8 cellular contexts compared by ENCODE assay signal in the genomic region with DNA sequence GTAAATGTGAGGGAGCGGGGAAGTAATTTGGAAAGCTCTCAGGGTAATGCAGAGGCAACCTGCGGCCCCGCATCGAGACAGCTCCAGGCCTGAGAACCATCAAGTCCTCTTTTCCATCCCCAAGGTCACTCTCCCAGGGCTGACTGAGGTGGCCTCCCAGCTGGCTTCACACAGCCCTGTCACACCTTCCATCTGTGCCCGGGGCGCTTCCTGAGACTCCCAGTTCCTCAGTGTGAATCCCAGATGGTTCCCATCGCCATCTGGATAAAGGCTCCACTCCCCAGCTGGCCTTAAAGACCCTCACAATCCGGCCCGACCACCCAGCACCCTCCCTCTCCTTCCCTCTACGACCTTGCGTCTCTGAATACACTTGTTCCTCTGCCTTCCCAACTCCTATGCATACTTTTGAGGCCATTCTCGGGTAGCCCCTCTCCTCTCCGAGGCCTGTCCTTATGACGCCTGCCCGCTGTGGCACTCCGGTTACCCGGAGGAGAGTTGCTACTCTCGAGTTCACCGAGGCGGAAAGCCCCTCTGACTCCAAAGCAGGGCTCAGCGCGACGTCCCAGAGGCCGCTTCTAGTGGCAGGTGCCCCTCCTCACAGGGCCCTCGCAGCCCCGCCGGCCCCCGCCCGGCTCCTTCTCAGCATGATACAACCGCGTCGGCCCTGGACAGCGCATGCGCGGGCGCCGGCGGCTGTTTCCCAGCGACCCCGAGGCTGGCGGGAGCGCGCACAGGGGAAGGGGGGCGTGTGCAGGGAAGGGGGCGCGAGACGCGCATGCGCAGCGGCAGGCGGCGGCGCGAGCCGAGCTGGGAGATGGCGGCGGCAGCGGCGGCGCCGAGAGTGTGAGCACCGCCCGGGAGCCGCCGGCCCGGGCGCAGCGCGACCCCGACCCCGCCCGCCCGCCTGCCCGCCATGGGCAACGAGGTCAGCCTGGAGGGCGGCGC. TPM values are rescaled to one million over a fixed set of nuclear protein-coding genes. Genes with fewer than 3 reads are reported as not detected.
DNase-seq lines count a peak whose midpoint lies in the region; ATAC-seq and TF ChIP-seq lines count a peak whose summit lies in the region.

TSS of gene BSN (plus strand) at position 788 of the 945 bp plus-strand sequence. CDS start at position 914, 126 bp downstream.

- H3K36me3 Mint-ChIP-seq in natural killer cell treated with Interleukin-12 subunit alpha and Interleukin-12 subunit beta and Interleukin-15 and Interleukin-18, amount 100 ng/mL, for 72 hours = no peaks in the 10 kb centered on the region

- H3K79me2 ChIP-seq in GM23248 (ENCODE audit: insufficient read depth) = no peaks in the 10 kb centered on the region

- H3K4me2 ChIP-seq in GM23248 (ENCODE audit: unreplicated experiment) = peak within 1 kb of the TSS; percentile 71

- in situ Hi-C loops in GM23248 (cut with MboI) = no loop called here

- H2AFZ ChIP-seq in GM23248 = peak within 1 kb of the TSS; percentile 90

- 6% methylated on average over 33 to 51 of the region's 77 CpGs for WGBS in GM23248 (ENCODE audit: low coverage in 1 of 2, low lambda C conversion rate in 2 of 2, missing lambda C conversion rate in 2 of 2), 2 experiments

- TF ChIP-seq CTCF in fibroblast of pulmonary artery (IDR thresholded peaks at IDR 0.05; ENCODE audit: low read length, missing control alignments) = no peak

- no peaks in the 10 kb centered on the region for H3K36me3 ChIP-seq in GM23248 (ENCODE audit: low read depth)

- DNase-seq in DMS79 (lab: John Stamatoyannopoulos, UW) = peak; percentile 65
- DNase-seq in GM23248 = peak; percentile 93
- DNase-seq in LHCN-M2 (ENCODE audit: low read depth) = peak; percentile 82
- peak; percentile 65 for DNase-seq in RPMI8226
- DNase-seq in activated T-helper 9 cell treated with anti-CD3 and anti-CD28 coated beads, Interleukin-2, amount 50 U/mL, for 16 hours (ENCODE audit: low read depth) = peak; percentile 78
- DNase-seq in fibroblast of pulmonary artery (ENCODE audit: low read depth) = peak; percentile 91
- peak; percentile 94 for DNase-seq in natural killer cell treated with Interleukin-12 subunit alpha and Interleukin-12 subunit beta and Interleukin-15 and Interleukin-18, amount 100 ng/mL, for 72 hours (ENCODE audit: low spot score)
- DNase-seq in stimulated activated naive CD4-positive, alpha-beta T cell treated with Interleukin-2 at 50 U/mL for 16 hours (lab: John Stamatoyannopoulos, UW) = peak; percentile 84

- H3K9ac ChIP-seq in GM23248 = peak within 1 kb of the TSS; percentile 67

- 0 out of 2 replicates have a peak, but pooled peaks cover 8% of the 10 kb centered on the region for H3K4me1 ChIP-seq in GM23248 (ENCODE audit: insufficient read depth)

- no peaks in the 10 kb centered on the region for H3K9me2 ChIP-seq in GM23248 (ENCODE audit: insufficient read depth)

- H3K4me3 ChIP-seq in GM23248 = peak within 1 kb of the TSS; percentile 73
- H3K4me3 ChIP-seq in fibroblast of pulmonary artery (replicated peaks; ENCODE audit: low read depth, low read length) = peak within 1 kb of the TSS; percentile 74

- no peaks in the 10 kb centered on the region for H3F3A ChIP-seq in GM23248 (ENCODE audit: insufficient read depth)

- peaks cover 17% of the 10 kb centered on the region for H3K27me3 ChIP-seq in GM23248 (replicated peaks; ENCODE audit: insufficient read depth)

- no peaks in the 10 kb centered on the region for H3K9me3 ChIP-seq in GM23248 (ENCODE audit: low read depth)

- H3K27ac ChIP-seq in GM23248 = no peak within 1 kb of the TSS

- H3K4me1 Mint-ChIP-seq in natural killer cell treated with Interleukin-12 subunit alpha and Interleukin-12 subunit beta and Interleukin-15 and Interleukin-18, amount 100 ng/mL, for 72 hours (ENCODE audit: low read depth in 2 of 2) = peaks cover 6 to 15% of the 10 kb centered on the region in 2 donors

- ATAC-seq in natural killer cell treated with Interleukin-12 subunit alpha and Interleukin-12 subunit beta and Interleukin-15 and Interleukin-18, amount 100 ng/mL, for 72 hours = peak; percentile 93 to 94

- peak within 1 kb of the TSS; percentile 94 for H3K4me3 Mint-ChIP-seq in natural killer cell treated with Interleukin-12 subunit alpha and Interleukin-12 subunit beta and Interleukin-15 and Interleukin-18, amount 100 ng/mL, for 72 hours

- H3K27ac Mint-ChIP-seq in natural killer cell treated with Interleukin-12 subunit alpha and Interleukin-12 subunit beta and Interleukin-15 and Interleukin-18, amount 100 ng/mL, for 72 hours = peak within 1 kb of the TSS; percentile 44 to 46

- H3K9me3 Mint-ChIP-seq in natural killer cell treated with Interleukin-12 subunit alpha and Interleukin-12 subunit beta and Interleukin-15 and Interleukin-18, amount 100 ng/mL, for 72 hours = no peaks in the 10 kb centered on the region

- no peaks in the 10 kb centered on the region for H4K20me1 ChIP-seq in GM23248 (ENCODE audit: insufficient read depth)

- peaks cover 22 to 25% of the 10 kb centered on the region in 2 donors for H3K27me3 Mint-ChIP-seq in natural killer cell treated with Interleukin-12 subunit alpha and Interleukin-12 subunit beta and Interleukin-15 and Interleukin-18, amount 100 ng/mL, for 72 hours

RNA-seq across cellular contexts. Expression of gene BSN, which starts in this region (rescaled TPM):
- total RNA-seq in GM23248 (2014; rRNA removed; shearing (Covaris generic)) = under 0.01 TPM in 2 replicates
- polyA plus RNA-seq in GM23248 (2016; fragmentation: Nextera tagmentation; extraction: Ambion mirVana) = 0.03 and 0.08 TPM in 2 replicates
- 0.13 and 0.17 TPM in 2 replicates for total RNA-seq in LHCN-M2 (2014; rRNA removed)
- 0.07 TPM for polyA plus RNA-seq in LHCN-M2 (2012)
- under 1 TPM; 0.39 to 0.59 TPM for total RNA-seq in natural killer cell treated with Interleukin-12 subunit alpha and Interleukin-12 subunit beta and Interleukin-15 and Interleukin-18, amount 100 ng/mL, for 72 hours

Comparison
In these comparisons a context has a peak if more than half of its experiments do, and no peak if none do; other contexts are left out.
1. Peak in DNase-seq, H3K4me3 ChIP-seq, H3K9ac ChIP-seq and H3K4me2 ChIP-seq in GM23248; RNA of the gene not detected or under 1 TPM.
2. Peak in DNase-seq in LHCN-M2; RNA of the gene not detected or under 1 TPM.
3. Peak in DNase-seq and ATAC-seq in natural killer cell treated with Interleukin-12 subunit alpha and Interleukin-12 subunit beta and Interleukin-15 and Interleukin-18, amount 100 ng/mL, for 72 hours; RNA of the gene not detected or under 1 TPM.